Comparison of ENCODE assay signal across 8 cellular contexts in the genomic region with DNA sequence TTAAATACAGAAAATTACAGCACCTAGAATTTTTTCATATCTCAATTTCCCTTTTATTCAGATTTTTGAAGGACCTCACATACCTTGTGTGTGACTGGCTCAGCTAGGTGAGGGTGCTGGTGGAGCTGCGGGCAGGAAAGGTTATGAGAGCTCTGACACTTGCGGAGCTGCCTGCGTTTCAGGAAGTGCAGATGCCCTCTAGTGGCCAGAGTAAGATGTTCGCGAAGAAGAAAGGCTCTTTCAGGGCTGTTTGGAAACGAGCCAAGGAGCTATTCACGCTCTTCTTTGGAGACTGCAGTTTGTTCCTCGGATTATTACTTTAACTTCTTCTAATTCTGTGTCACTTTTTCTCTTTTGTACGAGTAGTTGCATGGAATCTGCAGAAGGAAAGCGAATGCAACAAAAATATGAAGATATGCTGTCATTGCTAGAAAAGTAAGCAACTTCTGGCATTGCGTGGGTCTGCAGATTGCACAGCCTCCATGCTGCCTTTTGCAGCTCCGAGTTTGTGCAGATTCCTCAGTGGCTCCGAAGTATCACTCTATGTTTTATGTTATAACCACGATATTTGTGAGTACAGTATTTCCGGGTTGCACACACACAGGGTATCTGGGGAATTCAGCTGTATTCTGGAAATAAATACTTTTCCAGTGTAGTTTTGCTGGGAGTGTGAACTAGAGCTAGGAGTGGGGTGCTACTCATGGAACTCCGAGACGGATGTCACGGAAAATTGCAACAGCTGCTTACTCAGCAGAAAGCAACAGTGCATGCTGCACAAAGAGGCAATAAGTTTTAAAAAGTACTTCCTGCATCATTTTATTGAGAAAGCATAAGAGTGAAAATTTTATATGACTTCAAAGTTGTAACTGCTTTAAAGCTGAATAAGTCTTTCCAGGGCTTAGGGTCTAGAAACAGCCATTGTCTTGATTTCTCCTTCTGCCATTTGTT. TPM values are rescaled to one million over a fixed set of nuclear protein-coding genes. Genes with fewer than 3 reads are reported as not detected.
DNase-seq lines count a peak whose midpoint lies in the region; ATAC-seq and TF ChIP-seq lines count a peak whose summit lies in the region.

No MANE protein-coding gene starts in this region.

- H3K27me3 ChIP-seq in KMS-11 (ENCODE audit: insufficient read depth, low read depth) = no peaks in the 10 kb centered on the region
- H3K27me3 ChIP-seq in Panc1 (ENCODE audit: control insufficient read depth, insufficient read depth, low read length) = no peaks in the 10 kb centered on the region

- DNase-seq in GDM1 (lab: John Stamatoyannopoulos, UW) = peak; percentile 32
- peak; percentile 50 for DNase-seq in Panc1 (ENCODE audit: low read depth, low spot score)
- peak; percentile 33 for DNase-seq in astrocyte of the spinal cord (ENCODE audit: low read depth, low spot score)
- DNase-seq in iPS DF 4.7 (ENCODE audit: extremely low read depth, low spot score) = peak; percentile 36
- DNase-seq in smooth muscle cell of the brain vasculature (ENCODE audit: low read depth, low spot score) = peak; percentile 9

- in situ Hi-C loops in Panc1 (cut with HindIII; ENCODE audit: low pct_unique_long_range_greater_than_20kb, low sequenced_read_pairs) (no loop called here), astrocyte of the spinal cord (cut with HindIII; ENCODE audit: low sequenced_read_pairs) (no loop called here)

- TF ChIP-seq CTCF in KMS-11 (conservative IDR thresholded peaks at IDR 0.05; ENCODE audit: low read depth, low read length) = peak; percentile 64
- TF ChIP-seq CTCF in Panc1 (IDR thresholded peaks at IDR 0.05) = peak; percentile 88
- TF ChIP-seq CTCF in astrocyte of the spinal cord (IDR thresholded peaks at IDR 0.05; ENCODE audit: low read depth, low read length) = peak; percentile 60

- H3K9ac ChIP-seq in KMS-11 = no peak overlapping the region

- POLR2A ChIA-PET in Panc1 (lab: Charles Lee) = no interaction called here

- H4K20me1 ChIP-seq in KMS-11 (ENCODE audit: insufficient read depth) = no peaks in the 10 kb centered on the region

- BruUV-seq in Panc1 (replicated peaks; lab: Mats Ljungman, UMichigan) = no TSS peak

- H3K4me2 ChIP-seq in KMS-11 = no peak overlapping the region

- intact Hi-C loops in Panc1 (cut with micrococcal nuclease; ENCODE audit: unreplicated experiment) = loop anchor here (10.0 kb wide), 1 partner anchor 770 kb away; no protein-coding TSS in a partner anchor

- H3K79me2 ChIP-seq in KMS-11 (ENCODE audit: insufficient read depth, low read depth) = no peaks in the 10 kb centered on the region

- H3K36me3 ChIP-seq in KMS-11 (ENCODE audit: insufficient read depth) = no peaks in the 10 kb centered on the region
- no peaks in the 10 kb centered on the region for H3K36me3 ChIP-seq in Panc1 (ENCODE audit: control insufficient read depth, insufficient read depth, low read length)

- CTCF ChIA-PET in Panc1 (lab: Charles Lee) = interaction anchor here (0.6 to 0.8 kb wide), 3 partner anchors 48 to 769 kb away, joined by 3 to 13 read pairs (median 10); no protein-coding TSS in a partner anchor

- no peak overlapping the region for H2AFZ ChIP-seq in KMS-11 (ENCODE audit: low read depth)

- no peaks in the 10 kb centered on the region for H3K9me3 ChIP-seq in Panc1 (ENCODE audit: control insufficient read depth, insufficient read depth, low read depth, low read length)

- no peak for ATAC-seq in Panc1
- ATAC-seq in GM18909 (IDR thresholded peaks at IDR 0.05; ENCODE audit: poor library complexity, unreplicated experiment) = no peak
- ATAC-seq in GM18861 (IDR thresholded peaks at IDR 0.05; ENCODE audit: unreplicated experiment) = no peak

- H3K27ac ChIP-seq in KMS-11 = no peak overlapping the region
- no peak overlapping the region for H3K27ac ChIP-seq in Panc1 (ENCODE audit: low read length)

- H3K4me1 ChIP-seq in KMS-11 (ENCODE audit: low read depth, poor library complexity, severe bottlenecking) (no peaks in the 10 kb centered on the region), Panc1 (ENCODE audit: control insufficient read depth, insufficient read depth, low read length) (no peaks in the 10 kb centered on the region)

- H3K4me3 ChIP-seq in KMS-11 (IDR thresholded peaks at IDR 0.05; ENCODE audit: insufficient read depth, low read depth, low read length) (no peak overlapping the region), Panc1 (ENCODE audit: low read depth in 2 of 2, low read length in 2 of 2) (no peak overlapping the region), astrocyte of the spinal cord (ENCODE audit: low read depth, low read length) (no peak overlapping the region)

RNA-seq across cellular contexts. Expression of a gene that starts 46.3 kb away (rescaled TPM):
- not detected for total RNA-seq in Panc1 (2021; ENCODE audit: unreplicated experiment)
- polyA plus RNA-seq in Panc1 (2012; ENCODE audit: insufficient read length) = not detected
